34 cellular contexts compared by ENCODE assay signal in genomic region chr2:75580606-75581005, GRCh38.
"Had no signal": no experiment of that assay in that cellular context is flagged by ENCODE, and none has a peak within 500 bp of the region (broad histone marks: within the 10 kb centered on the region; RNA-seq: fewer than 3 reads in every experiment).

No MANE protein-coding gene starts in this region.

- H3K4me2 ChIP-seq: KMS-11 had no signal

- H3K9me3 ChIP-seq: MG63 had no signal

- H3K27me3 ChIP-seq: MG63 had no signal

- DNase-seq: Karpas-422, Kasumi-1, KG1, MG63, MM.1S, NCI-H1048, NCI-H1092, NCI-H1092 treated with DMSO at 0.1 percent for 48 hours, NCI-H1105, NCI-H1105 treated with DMSO at 0.1 percent for 48 hours, NCI-H1417, NCI-H1417 treated with DMSO at 0.1 percent for 48 hours, NCI-H1436, NCI-H1436 treated with DMSO at 0.1 percent for 48 hours, NCI-H146, NCI-H1694, NCI-H1694 treated with DMSO at 0.1 percent for 48 hours, NCI-H187, NCI-H187 treated with DMSO at 0.1 percent for 48 hours, NCI-H1930, NCI-H2029, NCI-H2029 treated with DMSO at 0.1 percent for 48 hours, NCI-H2081, NCI-H2081 treated with DMSO at 0.1 percent for 48 hours, NCI-H2107, NCI-H2171, NCI-H2171 treated with DMSO at 0.1 percent for 48 hours, NCI-H2227 treated with DMSO at 0.1 percent for 48 hours, NCI-H226, NCI-H345, NCI-H446, NCI-H446 treated with DMSO at 0.1 percent for 48 hours, NCI-H510A had no signal

- H3K36me3 ChIP-seq: MG63 had no signal

- H3K4me3 ChIP-seq: MG63 had no signal

- H3K9ac ChIP-seq: KMS-11 had no signal

- H3K27ac ChIP-seq: KMS-11 had no signal
